Comparison of ENCODE assay signal across 8 cellular contexts in the genomic region with DNA sequence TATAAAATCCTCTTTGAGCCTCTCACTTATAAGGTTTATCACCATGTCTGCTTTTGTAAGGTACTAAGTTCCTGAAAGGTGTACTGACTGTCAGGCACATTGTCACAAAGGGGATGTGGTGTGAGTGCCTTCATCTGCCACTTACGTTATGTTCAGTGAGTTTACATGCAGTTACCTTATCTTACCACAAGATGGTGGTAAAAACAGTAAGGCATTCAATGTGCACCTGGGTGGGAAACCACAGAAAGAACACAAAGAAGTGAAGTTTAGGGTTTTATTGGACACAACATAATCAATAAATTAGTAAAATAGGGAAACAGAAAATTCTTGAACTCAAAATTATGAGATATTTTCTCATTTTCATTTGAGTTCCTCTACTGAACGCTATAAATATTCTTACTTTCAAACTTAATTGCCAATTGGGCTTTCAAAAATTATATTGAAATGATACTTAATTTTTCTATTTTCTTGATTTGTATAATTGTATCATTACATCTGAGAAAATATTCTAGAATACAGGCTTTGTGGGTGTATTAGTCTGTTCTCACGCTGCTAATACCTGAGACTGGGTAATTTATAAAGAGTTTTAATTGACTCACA.
DNase-seq lines count a peak whose midpoint lies in the region; ATAC-seq, FAIRE-seq and TF ChIP-seq lines count a peak whose summit lies in the region.

No MANE protein-coding gene starts in this region.

- H3K36me3 Mint-ChIP-seq in CD4-positive, alpha-beta T cell (ENCODE audit: low read depth) = no peaks in the 10 kb centered on the region

- no TSS peak for BruUV-seq in K562 (replicated peaks; lab: Mats Ljungman, UMichigan)

- peak; percentile 54 for TF ChIP-seq CTCF in CD4-positive, alpha-beta T cell (IDR thresholded peaks at IDR 0.05)
- peak; percentile 17 to 58 (median 38); a peak in 5 of 6 replicates for TF ChIP-seq CTCF in K562 (IDR thresholded peaks at IDR 0.05 in 2 of 3, conservative IDR thresholded peaks at IDR 0.05 in 1 of 3; ENCODE audit: insufficient read depth in 2 of 3, low read depth in 1 of 3, low read length in 3 of 3)

- POLR2A ChIA-PET in CD4-positive, alpha-beta T cell (lab: Charles Lee) = no interaction called here
- POLR2A ChIA-PET in K562 (lab: Yijun Ruan, JAX) = no interaction called here

- DNase-seq in CD4-positive, alpha-beta T cell = no peak
- peak; percentile 25 for DNase-seq in NCI-H2227 treated with DMSO at 0.1 percent for 48 hours (lab: John Stamatoyannopoulos, UW)
- peak; percentile 19 to 46 (median 42) for DNase-seq in K562 (ENCODE audit: extremely low read depth in 1 of 4, low spot score in 3 of 4)
- DNase-seq in kidney glomerular epithelial cell (lab: John Stamatoyannopoulos, UW) = peak; percentile 63
- no peak for DNase-seq in islet precursor cell
- no peak for DNase-seq in stimulated activated CD8-positive, alpha-beta memory T cell treated with anti-CD3 and anti-CD28 coated beads, Interleukin-4, amount 100 ng/mL, for 48 hours

- no peak overlapping the region for H2AFZ ChIP-seq in K562 (ENCODE audit: low read depth, low read length)

- 4% methylated on average over 3 of the region's 3 CpGs for WGBS in K562 (ENCODE audit: insufficient coverage, low coverage, missing lambda C conversion rate)

- no peaks in the 10 kb centered on the region for H4K20me1 ChIP-seq in K562 (replicated peaks; ENCODE audit: control insufficient read depth, insufficient read depth, low read length)

- H3K4me2 ChIP-seq in K562 (ENCODE audit: insufficient read depth, low read length) = no peak overlapping the region

- no peak for ATAC-seq in CD4-positive, alpha-beta T cell (ENCODE audit: poor library complexity)
- ATAC-seq in GM19025 (IDR thresholded peaks at IDR 0.05; ENCODE audit: low read depth, unreplicated experiment) = peak; percentile 85
- peak; percentile 85 for ATAC-seq in HG03108 (IDR thresholded peaks at IDR 0.05; ENCODE audit: unreplicated experiment)
- ATAC-seq in K562 = peak; percentile 66; the same call in 2 of the 3 replicates

- no peaks in the 10 kb centered on the region for H3K9me3 ChIP-seq in CD4-positive, alpha-beta T cell (ENCODE audit: control insufficient read depth, low read length)
- H3K9me3 ChIP-seq in K562 (replicated peaks; ENCODE audit: control insufficient read depth, insufficient read depth, low read depth, low read length) = no peaks in the 10 kb centered on the region

- H3K9me3 Mint-ChIP-seq in CD4-positive, alpha-beta T cell = peaks cover 3% of the 10 kb centered on the region

- no peaks in the 10 kb centered on the region for H3K79me2 ChIP-seq in K562 (ENCODE audit: control insufficient read depth, insufficient read depth, low read length)

- H3K27me3 Mint-ChIP-seq in CD4-positive, alpha-beta T cell = no peaks in the 10 kb centered on the region

- intact Hi-C loops in CD4-positive, alpha-beta T cell (cut with DNase I, micrococcal nuclease) = no loop called here
- intact Hi-C loops in K562 (cut with micrococcal nuclease) = no loop called here

- CTCF ChIA-PET in CD4-positive, alpha-beta T cell (lab: Charles Lee) = no interaction called here
- CTCF ChIA-PET in K562 (lab: Yijun Ruan, JAX; ENCODE audit: low intra/inter-chr PET ratio) = no interaction called here

- no peak overlapping the region for H3K4me3 Mint-ChIP-seq in CD4-positive, alpha-beta T cell

- no peaks in the 10 kb centered on the region for H3K36me3 ChIP-seq in K562 (ENCODE audit: control insufficient read depth, insufficient read depth, low read length)

- no peak overlapping the region for H3K4me3 ChIP-seq in K562

- FAIRE-seq in K562 (lab: Jason Lieb, UNC) = peak; percentile 74

- TF ChIP-seq RAD21 in K562 (CRISPR knock-in tag; conservative IDR thresholded peaks at IDR 0.05 in 1 of 2, IDR thresholded peaks at IDR 0.05 in 1 of 2) = peak; percentile 53 to 65

- H3K9me1 ChIP-seq in K562 (ENCODE audit: control insufficient read depth, insufficient read depth, low read length) = no peaks in the 10 kb centered on the region

- no peak overlapping the region for H3K27ac ChIP-seq in CD4-positive, alpha-beta T cell (ENCODE audit: low read depth, low read length)
- no peak overlapping the region for H3K27ac ChIP-seq in K562 (ENCODE audit: extremely low read depth, low read depth, low read length)

- H3K4me1 ChIP-seq in K562 (replicated peaks in 1 of 2; ENCODE audit: control insufficient read depth in 2 of 2, insufficient read depth in 2 of 2, low read length in 2 of 2) = no peaks in the 10 kb centered on the region

- H3K27ac Mint-ChIP-seq in CD4-positive, alpha-beta T cell = no peak overlapping the region

- H3K9ac ChIP-seq in K562 (ENCODE audit: insufficient read depth in 1 of 2, low read depth in 2 of 2, low read length in 2 of 2) = no peak overlapping the region

- H3K27me3 ChIP-seq in CD4-positive, alpha-beta T cell (ENCODE audit: control insufficient read depth, insufficient read depth, low read length) = no peaks in the 10 kb centered on the region
- no peaks in the 10 kb centered on the region for H3K27me3 ChIP-seq in K562 (ENCODE audit: control insufficient read depth in 2 of 2, insufficient read depth in 2 of 2, low read length in 2 of 2)

- no peaks in the 10 kb centered on the region for H3K4me1 Mint-ChIP-seq in CD4-positive, alpha-beta T cell (ENCODE audit: low read depth)

- no peak for TF ChIP-seq EP300 in K562 (IDR thresholded peaks at IDR 0.05; ENCODE audit: low read length)

- TF ChIP-seq POLR2A in K562 (conservative IDR thresholded peaks at IDR 0.05) = no peak

- in situ Hi-C loops in K562 (cut with MboI) = no loop called here

TF ChIP-seq in K562, 482 proteins besides CTCF, POLR2A, EP300 and RAD21:
- TF ChIP-seq GTF2F1 (IDR thresholded peaks at IDR 0.05; ENCODE audit: low read depth, low read length) (no peak), HDAC2 (IDR thresholded peaks at IDR 0.05) (no peak)
- TF ChIP-seq, protein P1, sequence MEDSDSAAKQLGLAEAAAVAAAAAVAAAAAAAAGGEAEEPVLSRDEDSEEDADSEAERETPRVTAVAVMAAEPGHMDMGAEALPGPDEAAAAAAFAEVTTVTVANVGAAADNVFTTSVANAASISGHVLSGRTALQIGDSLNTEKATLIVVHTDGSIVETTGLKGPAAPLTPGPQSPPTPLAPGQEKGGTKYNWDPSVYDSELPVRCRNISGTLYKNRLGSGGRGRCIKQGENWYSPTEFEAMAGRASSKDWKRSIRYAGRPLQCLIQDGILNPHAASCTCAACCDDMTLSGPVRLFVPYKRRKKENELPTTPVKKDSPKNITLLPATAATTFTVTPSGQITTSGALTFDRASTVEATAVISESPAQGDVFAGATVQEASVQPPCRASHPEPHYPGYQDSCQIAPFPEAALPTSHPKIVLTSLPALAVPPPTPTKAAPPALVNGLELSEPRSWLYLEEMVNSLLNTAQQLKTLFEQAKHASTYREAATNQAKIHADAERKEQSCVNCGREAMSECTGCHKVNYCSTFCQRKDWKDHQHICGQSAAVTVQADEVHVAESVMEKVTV (CRISPR knock-in tag; IDR thresholded peaks at IDR 0.05) = peak; percentile 22; the same call in 1 of the 2 replicates
TF ChIP-seq in K562: peak in this region for 1.

Comparison
In these comparisons a context has a peak if more than half of its experiments do, and no peak if none do; other contexts are left out.
1. DNase-seq: peak in NCI-H2227 treated with DMSO at 0.1 percent for 48 hours (single experiment), K562 (4 of 4) and kidney glomerular epithelial cell (single experiment); none in CD4-positive, alpha-beta T cell (0 of 10), islet precursor cell (single experiment) and stimulated activated CD8-positive, alpha-beta memory T cell treated with anti-CD3 and anti-CD28 coated beads, Interleukin-4, amount 100 ng/mL, for 48 hours (single experiment).